Comparison of ENCODE assay signal across 1 cellular context in the genomic region with DNA sequence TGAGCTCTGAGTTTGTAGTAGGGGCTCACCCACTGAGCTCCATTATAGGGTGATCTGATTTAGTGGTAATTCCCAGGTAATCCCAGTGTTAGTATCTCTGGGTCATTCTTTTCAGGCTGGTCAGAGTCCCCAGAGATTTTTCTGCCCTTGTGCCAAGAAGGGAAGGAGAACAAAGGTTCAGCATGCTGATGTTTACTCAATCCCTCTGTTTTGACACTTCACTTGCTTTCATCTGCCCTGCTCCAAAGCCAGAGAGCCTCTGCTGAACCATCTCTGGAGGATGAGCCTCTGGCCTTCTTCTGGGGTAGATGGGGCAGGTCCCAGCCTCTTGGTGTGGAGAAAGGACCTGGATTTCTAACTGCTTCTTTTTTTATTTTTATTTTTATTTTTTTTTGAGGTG.
TF ChIP-seq lines count a peak whose summit lies in the region.

No MANE protein-coding gene starts in this region.

TF ChIP-seq in HepG2, 621 proteins besides CTCF, POLR2A, EP300 and RAD21 (continued from another document and continues in another):
- TF ChIP-seq, protein P1, sequence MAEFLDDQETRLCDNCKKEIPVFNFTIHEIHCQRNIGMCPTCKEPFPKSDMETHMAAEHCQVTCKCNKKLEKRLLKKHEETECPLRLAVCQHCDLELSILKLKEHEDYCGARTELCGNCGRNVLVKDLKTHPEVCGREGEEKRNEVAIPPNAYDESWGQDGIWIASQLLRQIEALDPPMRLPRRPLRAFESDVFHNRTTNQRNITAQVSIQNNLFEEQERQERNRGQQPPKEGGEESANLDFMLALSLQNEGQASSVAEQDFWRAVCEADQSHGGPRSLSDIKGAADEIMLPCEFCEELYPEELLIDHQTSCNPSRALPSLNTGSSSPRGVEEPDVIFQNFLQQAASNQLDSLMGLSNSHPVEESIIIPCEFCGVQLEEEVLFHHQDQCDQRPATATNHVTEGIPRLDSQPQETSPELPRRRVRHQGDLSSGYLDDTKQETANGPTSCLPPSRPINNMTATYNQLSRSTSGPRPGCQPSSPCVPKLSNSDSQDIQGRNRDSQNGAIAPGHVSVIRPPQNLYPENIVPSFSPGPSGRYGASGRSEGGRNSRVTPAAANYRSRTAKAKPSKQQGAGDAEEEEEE (CRISPR knock-in tag; IDR thresholded peaks at IDR 0.05; ENCODE audit: borderline replicate concordance), result no peak
- no peak for TF ChIP-seq NRL (CRISPR knock-in tag; IDR thresholded peaks at IDR 0.05; ENCODE audit: borderline replicate concordance)
- TF ChIP-seq JUNB (CRISPR knock-in tag; IDR thresholded peaks at IDR 0.05; ENCODE audit: borderline replicate concordance), result no peak
- TF ChIP-seq ZNF678 (CRISPR knock-in tag; IDR thresholded peaks at IDR 0.05), result no peak
- TF ChIP-seq KDM4B (CRISPR knock-in tag; IDR thresholded peaks at IDR 0.05), result no peak
- no peak for TF ChIP-seq TP53 (CRISPR knock-in tag; conservative IDR thresholded peaks at IDR 0.05)
- peak; percentile 97 for TF ChIP-seq FOXA3 (CRISPR knock-in tag; IDR thresholded peaks at IDR 0.05)
- TF ChIP-seq, protein P2, sequence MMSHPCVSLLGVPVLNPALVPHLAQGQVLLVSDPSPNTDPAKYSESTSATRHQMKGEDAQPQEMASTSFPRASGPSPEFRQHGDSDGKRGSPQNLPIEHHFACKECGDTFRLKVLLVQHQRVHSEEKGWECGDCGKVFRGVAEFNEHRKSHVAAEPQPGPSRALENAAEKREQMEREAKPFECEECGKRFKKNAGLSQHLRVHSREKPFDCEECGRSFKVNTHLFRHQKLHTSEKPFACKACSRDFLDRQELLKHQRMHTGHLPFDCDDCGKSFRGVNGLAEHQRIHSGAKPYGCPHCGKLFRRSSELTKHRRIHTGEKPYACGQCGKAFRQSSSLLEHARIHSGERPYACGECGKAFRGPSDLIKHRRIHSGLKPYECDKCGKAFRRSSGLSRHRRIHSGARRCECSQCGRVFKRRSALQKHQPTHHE (CRISPR knock-in tag; IDR thresholded peaks at IDR 0.05; ENCODE audit: borderline replicate concordance), result no peak
- 0 out of 2 replicates have a peak, but pooled peaks have one; percentile 19 for TF ChIP-seq ZNF574 (CRISPR knock-in tag; IDR thresholded peaks at IDR 0.05)
- TF ChIP-seq, protein P3, sequence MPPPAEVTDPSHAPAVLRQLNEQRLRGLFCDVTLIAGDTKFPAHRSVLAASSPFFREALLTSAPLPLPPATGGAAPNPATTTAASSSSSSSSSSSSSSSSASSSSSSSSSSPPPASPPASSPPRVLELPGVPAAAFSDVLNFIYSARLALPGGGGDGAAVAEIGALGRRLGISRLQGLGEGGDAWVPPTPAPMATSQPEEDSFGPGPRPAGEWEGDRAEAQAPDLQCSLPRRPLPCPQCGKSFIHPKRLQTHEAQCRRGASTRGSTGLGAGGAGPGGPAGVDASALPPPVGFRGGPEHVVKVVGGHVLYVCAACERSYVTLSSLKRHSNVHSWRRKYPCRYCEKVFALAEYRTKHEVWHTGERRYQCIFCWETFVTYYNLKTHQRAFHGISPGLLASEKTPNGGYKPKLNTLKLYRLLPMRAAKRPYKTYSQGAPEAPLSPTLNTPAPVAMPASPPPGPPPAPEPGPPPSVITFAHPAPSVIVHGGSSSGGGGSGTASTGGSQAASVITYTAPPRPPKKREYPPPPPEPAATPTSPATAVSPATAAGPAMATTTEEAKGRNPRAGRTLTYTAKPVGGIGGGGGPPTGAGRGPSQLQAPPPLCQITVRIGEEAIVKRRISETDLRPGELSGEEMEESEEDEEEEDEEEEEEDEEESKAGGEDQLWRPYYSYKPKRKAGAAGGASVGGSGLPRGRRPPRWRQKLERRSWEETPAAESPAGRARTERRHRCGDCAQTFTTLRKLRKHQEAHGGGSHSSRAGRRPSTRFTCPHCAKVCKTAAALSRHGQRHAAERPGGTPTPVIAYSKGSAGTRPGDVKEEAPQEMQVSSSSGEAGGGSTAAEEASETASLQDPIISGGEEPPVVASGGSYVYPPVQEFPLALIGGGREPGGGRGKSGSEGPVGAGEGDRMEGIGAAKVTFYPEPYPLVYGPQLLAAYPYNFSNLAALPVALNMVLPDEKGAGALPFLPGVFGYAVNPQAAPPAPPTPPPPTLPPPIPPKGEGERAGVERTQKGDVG (CRISPR knock-in tag; IDR thresholded peaks at IDR 0.05; ENCODE audit: borderline replicate concordance), result no peak
- no peak for TF ChIP-seq MZF1 (CRISPR knock-in tag; IDR thresholded peaks at IDR 0.05; ENCODE audit: borderline replicate concordance)
- TF ChIP-seq MAZ (IDR thresholded peaks at IDR 0.05; ENCODE audit: borderline replicate concordance, low read depth, low read length), result no peak
- TF ChIP-seq MAZ (CRISPR knock-in tag; IDR thresholded peaks at IDR 0.05; ENCODE audit: low read depth), result no peak
- no peak for TF ChIP-seq SATB2 (CRISPR knock-in tag; IDR thresholded peaks at IDR 0.05)
- TF ChIP-seq, protein P4, sequence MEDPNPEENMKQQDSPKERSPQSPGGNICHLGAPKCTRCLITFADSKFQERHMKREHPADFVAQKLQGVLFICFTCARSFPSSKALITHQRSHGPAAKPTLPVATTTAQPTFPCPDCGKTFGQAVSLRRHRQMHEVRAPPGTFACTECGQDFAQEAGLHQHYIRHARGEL (CRISPR knock-in tag; IDR thresholded peaks at IDR 0.05), result no peak
- TF ChIP-seq ZFP90 (CRISPR knock-in tag; IDR thresholded peaks at IDR 0.05; ENCODE audit: borderline replicate concordance), result no peak; the same call in 1 of the 2 replicates
- TF ChIP-seq LBX2 (CRISPR knock-in tag; IDR thresholded peaks at IDR 0.05; ENCODE audit: borderline replicate concordance), result no peak
- no peak for TF ChIP-seq GPN1 (CRISPR knock-in tag; IDR thresholded peaks at IDR 0.05; ENCODE audit: borderline replicate concordance)
- TF ChIP-seq RFXAP (CRISPR knock-in tag; IDR thresholded peaks at IDR 0.05; ENCODE audit: borderline replicate concordance), result no peak
- TF ChIP-seq MAF1 (CRISPR knock-in tag; IDR thresholded peaks at IDR 0.05; ENCODE audit: borderline replicate concordance), result no peak
- TF ChIP-seq SNAPC2 (CRISPR knock-in tag; IDR thresholded peaks at IDR 0.05), result 0 out of 2 replicates have a peak, but pooled peaks have one; percentile 19
- no peak for TF ChIP-seq PHB2 (IDR thresholded peaks at IDR 0.05; ENCODE audit: partially characterized antibody)
- no peak for TF ChIP-seq KMT2A (CRISPR knock-in tag; IDR thresholded peaks at IDR 0.05)
- no peak for TF ChIP-seq ZFP91 (CRISPR knock-in tag; IDR thresholded peaks at IDR 0.05; ENCODE audit: borderline replicate concordance)
- 0 out of 2 replicates have a peak, but pooled peaks have one; percentile 37 for TF ChIP-seq TGIF2 (CRISPR knock-in tag; IDR thresholded peaks at IDR 0.05)
- peak; percentile 61; the same call in 1 of the 2 replicates for TF ChIP-seq NR2F2 (IDR thresholded peaks at IDR 0.05; ENCODE audit: borderline replicate concordance, low read depth)
- 0 out of 2 replicates have a peak, but pooled peaks have one; percentile 30 for TF ChIP-seq TFDP2 (CRISPR knock-in tag; IDR thresholded peaks at IDR 0.05)
- TF ChIP-seq, protein P5, sequence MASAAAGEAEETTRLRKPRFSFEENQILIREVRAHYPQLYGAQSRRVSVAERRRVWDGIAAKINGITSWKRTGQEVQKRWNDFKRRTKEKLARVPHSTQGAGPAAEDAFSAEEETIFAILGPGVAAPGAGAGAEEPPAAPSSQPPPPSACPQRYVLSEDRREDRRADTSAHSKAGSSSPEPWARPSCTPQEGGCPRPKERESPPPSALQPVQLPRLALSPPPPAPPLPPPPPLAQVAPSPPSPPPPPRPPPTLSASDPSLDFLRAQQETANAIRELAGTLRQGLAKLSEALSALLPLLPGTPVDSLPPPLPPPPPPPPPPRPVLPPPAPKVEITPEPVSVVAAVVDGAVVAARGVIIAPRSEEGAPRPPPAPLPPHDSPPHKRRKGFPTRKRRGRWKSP (CRISPR knock-in tag; IDR thresholded peaks at IDR 0.05), result no peak
- no peak for TF ChIP-seq SP1 (IDR thresholded peaks at IDR 0.05)
- TF ChIP-seq SP1 (CRISPR knock-in tag; IDR thresholded peaks at IDR 0.05), result no peak
- peak; percentile 95 for TF ChIP-seq PPARG (CRISPR knock-in tag; conservative IDR thresholded peaks at IDR 0.05)
- TF ChIP-seq ZNF776 (CRISPR knock-in tag; IDR thresholded peaks at IDR 0.05), result no peak
- TF ChIP-seq ZNF121 (CRISPR knock-in tag; IDR thresholded peaks at IDR 0.05), result no peak
- TF ChIP-seq ZNF124 (CRISPR knock-in tag; IDR thresholded peaks at IDR 0.05), result peak; percentile 69; the same call in 1 of the 2 replicates
- peak; percentile 64; the same call in 1 of the 2 replicates for TF ChIP-seq GATA4 (IDR thresholded peaks at IDR 0.05; ENCODE audit: borderline replicate concordance, low read depth)
- TF ChIP-seq ZNF550 (CRISPR knock-in tag; IDR thresholded peaks at IDR 0.05; ENCODE audit: borderline replicate concordance), result no peak
- peak; percentile 68; the same call in 1 of the 2 replicates for TF ChIP-seq ISL2 (CRISPR knock-in tag; IDR thresholded peaks at IDR 0.05)
- TF ChIP-seq FOXO1 (CRISPR knock-in tag; IDR thresholded peaks at IDR 0.05), result peak; percentile 75; the same call in 1 of the 2 replicates
- no peak for TF ChIP-seq ZNF513 (CRISPR knock-in tag; conservative IDR thresholded peaks at IDR 0.05)
- no peak for TF ChIP-seq ZSCAN30 (CRISPR knock-in tag; IDR thresholded peaks at IDR 0.05)
- no peak for TF ChIP-seq REL (CRISPR knock-in tag; conservative IDR thresholded peaks at IDR 0.05)
- peak; percentile 94 for TF ChIP-seq GATAD2A (CRISPR knock-in tag; IDR thresholded peaks at IDR 0.05)
- no peak for TF ChIP-seq ZNF251 (CRISPR knock-in tag; IDR thresholded peaks at IDR 0.05)
- TF ChIP-seq ZNF510 (CRISPR knock-in tag; IDR thresholded peaks at IDR 0.05; ENCODE audit: low read depth), result no peak
- no peak for TF ChIP-seq MBD4 (IDR thresholded peaks at IDR 0.05; ENCODE audit: borderline replicate concordance, low read length)
- no peak for TF ChIP-seq RNF2 (conservative IDR thresholded peaks at IDR 0.05; ENCODE audit: low read depth)
- TF ChIP-seq ZNF569 (CRISPR knock-in tag; IDR thresholded peaks at IDR 0.05; ENCODE audit: borderline replicate concordance), result no peak
- TF ChIP-seq ZNF839 (CRISPR knock-in tag; IDR thresholded peaks at IDR 0.05; ENCODE audit: borderline replicate concordance), result no peak
- TF ChIP-seq ELF1 (CRISPR knock-in tag; IDR thresholded peaks at IDR 0.05), result no peak
- TF ChIP-seq E2F2 (CRISPR knock-in tag; IDR thresholded peaks at IDR 0.05; ENCODE audit: borderline replicate concordance), result no peak
- no peak for TF ChIP-seq XBP1 (CRISPR knock-in tag; IDR thresholded peaks at IDR 0.05)
